ENCODE assay signal across 8 cellular contexts in genomic region chr15:28831897-28832587, GRCh38. TPM values are rescaled to one million over a fixed set of nuclear protein-coding genes. Genes with fewer than 3 reads are reported as not detected.
DNase-seq lines count a peak whose midpoint lies in the region; FAIRE-seq and TF ChIP-seq lines count a peak whose summit lies in the region.
"Not testable (repeated sequence)": the region's sequence is repeated elsewhere in the genome, so short reads cannot be mapped to it uniquely, and the experiment has no call there.

No MANE protein-coding gene starts in this region.

- POLR2A ChIA-PET in endothelial cell of umbilical vein (lab: Charles Lee): not testable (repeated sequence)

- TF ChIP-seq CTCF in endothelial cell of umbilical vein (IDR thresholded peaks at IDR 0.05; ENCODE audit: extremely low read depth in 1 of 2, insufficient read depth in 1 of 2, low read depth in 1 of 2, low read length in 2 of 2); kidney (IDR thresholded peaks at IDR 0.05; ENCODE audit: borderline replicate concordance, extremely low read depth, insufficient read depth); retinal pigment epithelial cell (conservative IDR thresholded peaks at IDR 0.05; ENCODE audit: low read depth, low read length); stomach (IDR thresholded peaks at IDR 0.05): not testable (repeated sequence)

- not testable (repeated sequence) for BruUV-seq in endothelial cell of umbilical vein (replicated peaks; lab: Mats Ljungman, UMichigan)

- peak; percentile 35 for FAIRE-seq in endothelial cell of umbilical vein (lab: Jason Lieb, UNC)
- not testable (repeated sequence) for FAIRE-seq in kidney (lab: Jason Lieb, UNC)

- H3K4me3 ChIP-seq in endothelial cell of umbilical vein (replicated peaks in 1 of 3; ENCODE audit: insufficient read depth in 1 of 3, low read depth in 1 of 3, low read length in 3 of 3) (peak overlapping the region; percentile 1 to 29 (median 7)), kidney (ENCODE audit: low read length in 2 of 2) (peak overlapping the region in 1 of 2 donors; percentile 43), retinal pigment epithelial cell (ENCODE audit: low read length) (peak overlapping the region; percentile 46), stomach (peak overlapping the region; percentile 36 to 43 (median 39))

- intact Hi-C loops in endothelial cell of umbilical vein (cut with micrococcal nuclease); kidney (cut with DNase I); stomach (cut with DNase I; ENCODE audit: low total_unique reads): not testable (repeated sequence)

- H3K79me2 ChIP-seq in endothelial cell of umbilical vein (ENCODE audit: control insufficient read depth, insufficient read depth, low read length): not testable (repeated sequence)

- TF ChIP-seq EP300 in stomach (IDR thresholded peaks at IDR 0.05): not testable (repeated sequence)

- H3K9me3 ChIP-seq in endothelial cell of umbilical vein (replicated peaks; ENCODE audit: control insufficient read depth, insufficient read depth, low read length); kidney (ENCODE audit: control insufficient read depth in 1 of 2, low read length in 2 of 2); stomach: not testable (repeated sequence)

- dilution Hi-C loops in endothelial cell of umbilical vein (cut with MboI; ENCODE audit: extremely low pct_ligation_motif_present, low sequenced_read_pairs): not testable (repeated sequence)

- not testable (repeated sequence) for H3K27ac ChIP-seq in endothelial cell of umbilical vein (ENCODE audit: insufficient read depth, low read depth, low read length); kidney (ENCODE audit: low read depth in 2 of 2, low read length in 2 of 2)
- peak overlapping the region in 1 of 5 donors; percentile 24 for H3K27ac ChIP-seq in stomach

- WGBS in stomach, 5 donors: 5 to 16% (median 10%) methylated on average over 22 to 56 of the region's 56 CpGs

- H3K27me3 ChIP-seq in endothelial cell of umbilical vein (ENCODE audit: control insufficient read depth in 2 of 2, insufficient read depth in 2 of 2, low read length in 2 of 2): not testable (repeated sequence)
- peaks cover 0 to 20% (median 6%) of the 10 kb centered on the region in 3 donors for H3K27me3 ChIP-seq in stomach

- H3K4me1 ChIP-seq in endothelial cell of umbilical vein (ENCODE audit: control insufficient read depth, extremely low read depth, insufficient read depth, low read length); kidney (ENCODE audit: control insufficient read depth in 1 of 2, insufficient read depth in 1 of 2, low read depth in 1 of 2, low read length in 2 of 2): not testable (repeated sequence)
- H3K4me1 ChIP-seq in stomach: peaks cover 0 to 11% (median 4%) of the 10 kb centered on the region in 4 donors

- not testable (repeated sequence) for H3K36me3 ChIP-seq in endothelial cell of umbilical vein (ENCODE audit: control insufficient read depth in 2 of 2, extremely low read depth in 1 of 2, insufficient read depth in 2 of 2, low read length in 2 of 2); kidney (ENCODE audit: control insufficient read depth in 1 of 2, insufficient read depth in 2 of 2, low read length in 2 of 2); stomach

- CTCF ChIA-PET in endothelial cell of umbilical vein (lab: Charles Lee): not testable (repeated sequence)

- DNase-seq in DMS53 treated with DMSO at 0.1 percent for 48 hours (lab: John Stamatoyannopoulos, UW; ENCODE audit: unreplicated experiment): peak; percentile 77
- peak; percentile 37 to 49 for DNase-seq in NCI-H1930 (lab: John Stamatoyannopoulos, UW)
- DNase-seq in T-helper 9 cell: peak; percentile 50
- peak; percentile 33 for DNase-seq in activated gamma-delta T cell treated with anti-CD3 and anti-CD28 coated beads, Interleukin-2, amount 50 U/mL, for 16 hours (ENCODE audit: low read depth)
- DNase-seq in endothelial cell of umbilical vein (ENCODE audit: low read depth, low spot score): peak; percentile 78
- DNase-seq in kidney: peak; percentile 69
- DNase-seq in retinal pigment epithelial cell (ENCODE audit: low read depth): peak; percentile 46
- not testable (repeated sequence) for DNase-seq in stomach

- peak overlapping the region; percentile 5 for H3K4me2 ChIP-seq in endothelial cell of umbilical vein (ENCODE audit: insufficient read depth, low read length)

- H3K9ac ChIP-seq in endothelial cell of umbilical vein (replicated peaks; ENCODE audit: extremely low read depth, insufficient read depth, low read length); kidney (ENCODE audit: low read length in 2 of 2): not testable (repeated sequence)

- not testable (repeated sequence) for H3K9me1 ChIP-seq in endothelial cell of umbilical vein (replicated peaks; ENCODE audit: control insufficient read depth, extremely low read depth, insufficient read depth, low read length)

- H2AFZ ChIP-seq in endothelial cell of umbilical vein (ENCODE audit: low read depth, low read length): peak overlapping the region; percentile 66

- not testable (repeated sequence) for H4K20me1 ChIP-seq in endothelial cell of umbilical vein (replicated peaks; ENCODE audit: control insufficient read depth, extremely low read depth, insufficient read depth, low read length)

- not testable (repeated sequence) for TF ChIP-seq POLR2A in endothelial cell of umbilical vein (IDR thresholded peaks at IDR 0.05; ENCODE audit: low read depth, low read length); stomach (IDR thresholded peaks at IDR 0.05)

TF ChIP-seq in endothelial cell of umbilical vein, 7 proteins besides CTCF, POLR2A, EP300 and RAD21:
- TF ChIP-seq, protein P1, sequence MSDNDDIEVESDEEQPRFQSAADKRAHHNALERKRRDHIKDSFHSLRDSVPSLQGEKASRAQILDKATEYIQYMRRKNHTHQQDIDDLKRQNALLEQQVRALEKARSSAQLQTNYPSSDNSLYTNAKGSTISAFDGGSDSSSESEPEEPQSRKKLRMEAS (IDR thresholded peaks at IDR 0.05; ENCODE audit: insufficient read depth, insufficient read length): peak; percentile 43

RNA-seq across cellular contexts. Expression of gene GOLGA6L7, which starts 16.4 kb away (rescaled TPM):
- total RNA-seq in endothelial cell of umbilical vein: not detected in 2 replicates
- not detected in 2 replicates for polyA plus RNA-seq in endothelial cell of umbilical vein
- not detected in 2 replicates for polyA plus RNA-seq in endothelial cell of umbilical vein (2011; cell fraction: cytosol; rRNA removed)
- not detected in 2 replicates for polyA plus RNA-seq in endothelial cell of umbilical vein (2011; cell fraction: nucleus; rRNA removed)
- not detected in 2 replicates for polyA plus RNA-seq in endothelial cell of umbilical vein (2012)
- not detected in 2 replicates for polyA minus RNA-seq in endothelial cell of umbilical vein
- not detected for polyA minus RNA-seq in endothelial cell of umbilical vein (2011; cell fraction: cytosol; rRNA and poly(A)+ RNA removed)
- polyA minus RNA-seq in endothelial cell of umbilical vein (2011; cell fraction: nucleus; rRNA and poly(A)+ RNA removed): not detected in 2 replicates
- not detected for total RNA-seq in kidney
- polyA plus RNA-seq in kidney (ENCODE audit: insufficient read depth, low read depth, low replicate concordance): not detected
- not detected for total RNA-seq in stomach
- not detected for polyA plus RNA-seq in stomach

RNA-seq across cellular contexts. Expression of gene APBA2, which starts 53.7 kb away (rescaled TPM):
- total RNA-seq in endothelial cell of umbilical vein (11.1 and 12.7 TPM in 2 replicates), kidney (6.1 TPM), stomach (10 to 100 TPM in 1 of 5 donors, 1 to 10 TPM in 2, under 1 TPM in 1, not detected in 1; 0.45 to 13.3 (median 8.7) TPM)
- polyA plus RNA-seq in endothelial cell of umbilical vein (5.7 and 6.7 TPM in 2 replicates), kidney (ENCODE audit: insufficient read depth, low read depth, low replicate concordance) (1.0 TPM), stomach (1 to 10 TPM in 1 of 3 donors, under 1 TPM in 2; 0.62 to 2.0 (median 0.85) TPM)
- polyA plus RNA-seq in endothelial cell of umbilical vein (2011; cell fraction: cytosol; rRNA removed): 4.9 and 6.1 TPM in 2 replicates
- polyA plus RNA-seq in endothelial cell of umbilical vein (2011; cell fraction: nucleus; rRNA removed): 9.6 and 9.7 TPM in 2 replicates
- 15.5 and 15.7 TPM in 2 replicates for polyA plus RNA-seq in endothelial cell of umbilical vein (2012)
- 7.5 and 9.9 TPM in 2 replicates for polyA minus RNA-seq in endothelial cell of umbilical vein
- not detected for polyA minus RNA-seq in endothelial cell of umbilical vein (2011; cell fraction: cytosol; rRNA and poly(A)+ RNA removed)
- polyA minus RNA-seq in endothelial cell of umbilical vein (2011; cell fraction: nucleus; rRNA and poly(A)+ RNA removed): 7.8 and 8.8 TPM in 2 replicates
